Comparison of ENCODE assay signal across 8 cellular contexts in genomic region chr11:134045799-134046635, GRCh38. TPM values are rescaled to one million over a fixed set of nuclear protein-coding genes. Genes with fewer than 3 reads are reported as not detected.
A peak's percentile ranks its signal among the peaks of the same experiment; 100 is the strongest.
DNase-seq lines count a peak whose midpoint lies in the region; ATAC-seq, FAIRE-seq and TF ChIP-seq lines count a peak whose summit lies in the region.

No MANE protein-coding gene starts in this region.

- H3K36me3 ChIP-seq in Panc1 (ENCODE audit: control insufficient read depth, insufficient read depth, low read length) (no peaks in the 10 kb centered on the region), testis (ENCODE audit: low read depth, missing control alignments) (no peaks in the 10 kb centered on the region)

- no peak for FAIRE-seq in RCC 7860 (lab: Jason Lieb, UNC)

- H3K9me3 ChIP-seq in Panc1 (ENCODE audit: control insufficient read depth, insufficient read depth, low read depth, low read length) (no peaks in the 10 kb centered on the region), testis (no peaks in the 10 kb centered on the region)

- WGBS in testis, 2 donors, result 84 to 85% methylated on average over 25 of the region's 25 CpGs

- no TSS peak for BruUV-seq in Panc1 (replicated peaks; lab: Mats Ljungman, UMichigan)

- TF ChIP-seq POLR2A in testis (IDR thresholded peaks at IDR 0.05), result no peak

- H3K27ac ChIP-seq in Panc1 (ENCODE audit: low read length) (no peak overlapping the region), foreskin keratinocyte (no peak overlapping the region), testis (no peak overlapping the region)

- peak; percentile 43 for DNase-seq in activated CD4-positive, alpha-beta T cell treated with anti-CD3 and anti-CD28 coated beads for 48 hours
- DNase-seq in activated CD4-positive, alpha-beta T cell treated with anti-CD3 and anti-CD28 coated beads, Interleukin-2, amount 50 U/mL, for 1 hour, result no peak
- DNase-seq in Panc1 (ENCODE audit: low read depth, low spot score) (no peak), foreskin keratinocyte (no peak), testis (peak; percentile 49), RCC 7860 (ENCODE audit: low spot score) (no peak), NK-92 (lab: John Stamatoyannopoulos, UW; ENCODE audit: unreplicated experiment) (no peak)
- DNase-seq in stimulated activated CD4-positive, alpha-beta T cell treated with anti-CD3 and anti-CD28 coated beads, Interleukin-12 subunit alpha, Interleukin-12 subunit beta, amount 100 ng/mL, for 4 hours, result no peak

- TF ChIP-seq CTCF in Panc1 (IDR thresholded peaks at IDR 0.05) (no peak), foreskin keratinocyte (conservative IDR thresholded peaks at IDR 0.05) (peak; percentile 86), testis (IDR thresholded peaks at IDR 0.05) (peak; percentile 35 to 48 (median 45))

- intact Hi-C loops in Panc1 (cut with micrococcal nuclease; ENCODE audit: unreplicated experiment) (loop anchor here (1.0 kb wide), 1 partner anchor 118 kb away; no protein-coding TSS in a partner anchor), testis (cut with DNase I; ENCODE audit: low total_unique reads) (no loop called here)

- H3K27me3 ChIP-seq in Panc1 (ENCODE audit: control insufficient read depth, insufficient read depth, low read length) (no peaks in the 10 kb centered on the region; the same call in 1 of the 2 replicates), foreskin keratinocyte (peaks cover 12% of the 10 kb centered on the region), testis (no peaks in the 10 kb centered on the region)

- H3K4me3 ChIP-seq in Panc1 (ENCODE audit: low read depth in 2 of 2, low read length in 2 of 2) (no peak overlapping the region), testis (no peak overlapping the region)

- in situ Hi-C loops in Panc1 (cut with HindIII; ENCODE audit: low pct_unique_long_range_greater_than_20kb, low sequenced_read_pairs), result no loop called here

- POLR2A ChIA-PET in Panc1 (lab: Charles Lee), result no interaction called here

- CTCF ChIA-PET in Panc1 (lab: Charles Lee), result interaction anchor here (0.6 to 3.6 kb wide), 4 partner anchors 9 to 118 kb away, joined by 3 to 21 read pairs (median 5); no protein-coding TSS in a partner anchor

- ATAC-seq in Panc1 (peak; percentile 72), foreskin keratinocyte (peak; percentile 66)

- H3K4me1 ChIP-seq in Panc1 (ENCODE audit: control insufficient read depth, insufficient read depth, low read length) (peaks cover 9% of the 10 kb centered on the region), foreskin keratinocyte (peaks cover 19% of the 10 kb centered on the region), testis (peaks cover 14% of the 10 kb centered on the region)

RNA-seq across cellular contexts. Expression of gene JAM3, which starts 22.9 kb away (rescaled TPM):
- total RNA-seq in Panc1 (2021; ENCODE audit: unreplicated experiment) (45.4 TPM), foreskin keratinocyte (1.9 and 6.3 TPM in 2 replicates), testis (100 to 1,000 TPM; 172 to 188 TPM)
- polyA plus RNA-seq in Panc1 (2012; ENCODE audit: insufficient read length), result 44.3 TPM
- polyA plus RNA-seq in foreskin keratinocyte (0.85 and 2.7 TPM in 2 replicates), testis (ENCODE audit: insufficient read depth, low read depth, low replicate concordance) (81.0 TPM)

Comparison
In these comparisons a context has a peak if more than half of its experiments do, and no peak if none do; other contexts are left out.
1. DNase-seq: peak in activated CD4-positive, alpha-beta T cell treated with anti-CD3 and anti-CD28 coated beads for 48 hours (single experiment) and testis (single experiment); none in activated CD4-positive, alpha-beta T cell treated with anti-CD3 and anti-CD28 coated beads, Interleukin-2, amount 50 U/mL, for 1 hour (single experiment), Panc1 (single experiment), foreskin keratinocyte (0 of 2), stimulated activated CD4-positive, alpha-beta T cell treated with anti-CD3 and anti-CD28 coated beads, Interleukin-12 subunit alpha, Interleukin-12 subunit beta, amount 100 ng/mL, for 4 hours (single experiment), RCC 7860 (single experiment) and NK-92 (single experiment).